ENCODE assay signal across 19 cellular contexts in the genomic region with DNA sequence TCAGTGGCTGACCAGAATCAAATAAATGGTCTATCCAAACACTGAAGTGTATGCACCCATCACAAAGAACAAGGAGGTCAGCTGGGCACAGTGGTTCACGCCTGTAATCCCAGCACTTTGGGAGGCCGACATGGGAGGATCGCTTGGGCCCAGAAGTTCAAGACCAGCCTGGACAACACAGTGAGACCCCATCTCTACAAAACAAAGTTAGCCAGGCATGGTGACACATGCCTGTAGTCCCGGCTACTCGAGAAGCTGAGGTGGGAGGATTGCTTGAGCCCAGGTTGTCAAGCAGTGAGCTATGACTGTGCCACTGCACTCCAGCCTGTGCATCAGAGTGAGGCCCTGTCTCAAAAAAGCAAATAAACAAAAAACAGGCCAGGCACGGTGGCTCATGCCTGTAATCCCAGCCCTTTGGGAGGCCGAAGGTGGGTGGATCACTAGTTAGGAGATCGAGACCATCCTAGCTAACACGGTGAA. TPM values are rescaled to one million over a fixed set of nuclear protein-coding genes. Genes with fewer than 3 reads are reported as not detected.
DNase-seq lines count a peak whose midpoint lies in the region; ATAC-seq and TF ChIP-seq lines count a peak whose summit lies in the region.
"Had no signal": no experiment of that assay in that cellular context is flagged by ENCODE, and none has a peak within 500 bp of the region (broad histone marks: within the 10 kb centered on the region; RNA-seq: fewer than 3 reads in every experiment).

No MANE protein-coding gene starts in this region.

- intact Hi-C loops in activated CD4-positive, alpha-beta T cell treated with anti-CD3 and anti-CD28 coated beads for 36 hours (cut with DNase I, micrococcal nuclease): no loop called here
- intact Hi-C loops in CD8-positive, alpha-beta T cell (cut with DNase I, micrococcal nuclease): loop anchor here (1.0 to 5.0 kb wide), 3 partner anchors 13 to 40 kb away; partner anchors contain the start of gene SEMA4D (in 1 of the 2)
- intact Hi-C loops in naive thymus-derived CD4-positive, alpha-beta T cell (cut with micrococcal nuclease): loop anchor here in 1 of 2 donors (1.0 to 5.0 kb wide), 5 partner anchors 13 to 91 kb away; partner anchors contain the start of gene SEMA4D

- DNase-seq in activated CD4-positive, alpha-beta T cell treated with anti-CD3 and anti-CD28 coated beads for 36 hours: peak; percentile 59
- no peak for DNase-seq in activated CD4-positive, alpha-beta T cell treated with anti-CD3 and anti-CD28 coated beads, Interleukin-2, amount 50 U/mL, for 4 hours
- no peak for DNase-seq in CD8-positive, alpha-beta T cell
- DNase-seq in activated naive CD4-positive, alpha-beta T cell treated with anti-CD3 and anti-CD28 coated beads, Interleukin-2, amount 50 U/mL, for 16 hours: peak; percentile 14
- no peak for DNase-seq in naive thymus-derived CD4-positive, alpha-beta T cell
- DNase-seq in GM19240 (ENCODE audit: insufficient read length, low spot score): no peak
- DNase-seq in endodermal cell: no peak
- DNase-seq: body of pancreas, DMS53, foreskin fibroblast, Kasumi-1, NCI-H1105, NCI-H748 treated with DMSO at 0.1 percent for 48 hours, PC-3, SJCRH30 had no signal

- CTCF ChIA-PET in activated CD4-positive, alpha-beta T cell treated with anti-CD3 and anti-CD28 coated beads for 36 hours (lab: Charles Lee): interaction anchor here (0.7 to 2.0 kb wide), 10 partner anchors 9 to 91 kb away, joined by 3 to 11 read pairs (median 4); no protein-coding TSS in a partner anchor
- CTCF ChIA-PET in CD8-positive, alpha-beta T cell (lab: Charles Lee): interaction anchor here (0.8 to 7.9 kb wide), 10 partner anchors 9 to 91 kb away, joined by 3 to 47 read pairs (median 4); no protein-coding TSS in a partner anchor
- CTCF ChIA-PET in naive thymus-derived CD4-positive, alpha-beta T cell (lab: Charles Lee): interaction anchor here (0.6 to 3.0 kb wide), 8 partner anchors 10 to 91 kb away, joined by 3 to 18 read pairs (median 4); no protein-coding TSS in a partner anchor

- no peak overlapping the region for H3K9ac ChIP-seq in endodermal cell (ENCODE audit: extremely low read depth, low read length, poor library complexity, severe bottlenecking)

- no peaks in the 10 kb centered on the region for H3K9me3 Mint-ChIP-seq in activated CD4-positive, alpha-beta T cell treated with anti-CD3 and anti-CD28 coated beads for 36 hours (ENCODE audit: low read depth)
- H3K9me3 Mint-ChIP-seq in CD8-positive, alpha-beta T cell: no peaks in the 10 kb centered on the region
- H3K9me3 Mint-ChIP-seq in naive thymus-derived CD4-positive, alpha-beta T cell: peaks cover 0 to 2% (median 0%) of the 10 kb centered on the region in 11 donors
- no peaks in the 10 kb centered on the region for H3K9me3 Mint-ChIP-seq in endodermal cell
- H3K9me3 Mint-ChIP-seq: neural crest cell had no signal

- POLR2A ChIA-PET in activated CD4-positive, alpha-beta T cell treated with anti-CD3 and anti-CD28 coated beads for 36 hours (lab: Charles Lee): interaction anchor here (0.6 to 2.2 kb wide), 7 partner anchors 9 to 35 kb away, joined by 3 to 9 read pairs (median 4); no protein-coding TSS in a partner anchor
- POLR2A ChIA-PET in CD8-positive, alpha-beta T cell (lab: Charles Lee): interaction anchor here (0.7 to 3.5 kb wide), 16 partner anchors 9 to 92 kb away, joined by 3 to 21 read pairs (median 7); partner anchors contain the start of gene SEMA4D
- POLR2A ChIA-PET in naive thymus-derived CD4-positive, alpha-beta T cell (lab: Charles Lee): interaction anchor here (0.7 to 19.8 kb wide), 18 partner anchors 8 to 92 kb away, joined by 3 to 242 read pairs (median 6); no protein-coding TSS in a partner anchor

- TF ChIP-seq CTCF in CD8-positive, alpha-beta T cell (IDR thresholded peaks at IDR 0.05): no peak
- TF ChIP-seq CTCF in endodermal cell (conservative IDR thresholded peaks at IDR 0.05): no peak

- H3K4me1 ChIP-seq in CD8-positive, alpha-beta T cell (ENCODE audit: insufficient read depth, low read length): peaks cover 99% of the 10 kb centered on the region
- peaks cover 69 to 94% of the 10 kb centered on the region in 2 donors for H3K4me1 ChIP-seq in naive thymus-derived CD4-positive, alpha-beta T cell (ENCODE audit: control insufficient read depth in 2 of 2, insufficient read depth in 2 of 2, low read length in 2 of 2)
- H3K4me1 ChIP-seq in endodermal cell (ENCODE audit: control insufficient read depth, insufficient read depth, low read length): peaks cover 5% of the 10 kb centered on the region
- H3K4me1 ChIP-seq: body of pancreas, SJCRH30 had no signal

- H3K4me3 ChIP-seq in CD8-positive, alpha-beta T cell (ENCODE audit: low read depth, low read length): no peak overlapping the region
- H3K4me3 ChIP-seq in naive thymus-derived CD4-positive, alpha-beta T cell (ENCODE audit: low read length): peak overlapping the region; percentile 42
- no peak overlapping the region for H3K4me3 ChIP-seq in endodermal cell (ENCODE audit: low read length)
- H3K4me3 ChIP-seq: body of pancreas, coronary artery, SJCRH30, tibial nerve had no signal

- H3K4me3 Mint-ChIP-seq in activated CD4-positive, alpha-beta T cell treated with anti-CD3 and anti-CD28 coated beads for 36 hours: peak overlapping the region; percentile 56
- H3K4me3 Mint-ChIP-seq in CD8-positive, alpha-beta T cell: peak overlapping the region; percentile 61
- H3K4me3 Mint-ChIP-seq in naive thymus-derived CD4-positive, alpha-beta T cell: peak overlapping the region in 9 of 10 donors; percentile 20 to 88 (median 86)
- H3K4me3 Mint-ChIP-seq in endodermal cell: no peak overlapping the region
- H3K4me3 Mint-ChIP-seq: neural crest cell had no signal

- H3K27me3 Mint-ChIP-seq in activated CD4-positive, alpha-beta T cell treated with anti-CD3 and anti-CD28 coated beads for 36 hours: no peaks in the 10 kb centered on the region
- no peaks in the 10 kb centered on the region for H3K27me3 Mint-ChIP-seq in CD8-positive, alpha-beta T cell (ENCODE audit: low read depth)
- no peaks in the 10 kb centered on the region for H3K27me3 Mint-ChIP-seq in naive thymus-derived CD4-positive, alpha-beta T cell
- no peaks in the 10 kb centered on the region for H3K27me3 Mint-ChIP-seq in endodermal cell (ENCODE audit: insufficient read depth)

- H3K36me3 Mint-ChIP-seq in activated CD4-positive, alpha-beta T cell treated with anti-CD3 and anti-CD28 coated beads for 36 hours (ENCODE audit: low read depth): peaks cover 68% of the 10 kb centered on the region
- peaks cover 72% of the 10 kb centered on the region for H3K36me3 Mint-ChIP-seq in CD8-positive, alpha-beta T cell
- peaks cover 3 to 33% (median 17%) of the 10 kb centered on the region in 5 donors for H3K36me3 Mint-ChIP-seq in naive thymus-derived CD4-positive, alpha-beta T cell
- H3K36me3 Mint-ChIP-seq in endodermal cell (ENCODE audit: low read depth): peaks cover 7% of the 10 kb centered on the region

- peak; percentile 40 for ATAC-seq in activated CD4-positive, alpha-beta T cell treated with anti-CD3 and anti-CD28 coated beads for 36 hours
- no peak for ATAC-seq in CD8-positive, alpha-beta T cell
- ATAC-seq in naive thymus-derived CD4-positive, alpha-beta T cell: no peak
- ATAC-seq in HG02763 (IDR thresholded peaks at IDR 0.05; ENCODE audit: unreplicated experiment): no peak
- ATAC-seq: body of pancreas, PC-3 had no signal

- H3K27ac ChIP-seq in CD8-positive, alpha-beta T cell (ENCODE audit: low read depth, low read length): peak overlapping the region; percentile 47
- peak overlapping the region; percentile 77 for H3K27ac ChIP-seq in naive thymus-derived CD4-positive, alpha-beta T cell (ENCODE audit: low read depth, low read length)
- no peak overlapping the region for H3K27ac ChIP-seq in endodermal cell (ENCODE audit: low read depth, low read length)
- H3K27ac ChIP-seq: body of pancreas, coronary artery, SJCRH30, tibial nerve had no signal

- WGBS in endodermal cell (ENCODE audit: insufficient coverage in 1 of 2, insufficient read length in 1 of 2), 2 experiments: 94 to 96% methylated on average over 6 to 9 of the region's 9 CpGs

- peak overlapping the region; percentile 80 for H3K27ac Mint-ChIP-seq in activated CD4-positive, alpha-beta T cell treated with anti-CD3 and anti-CD28 coated beads for 36 hours
- peak overlapping the region; percentile 98 for H3K27ac Mint-ChIP-seq in CD8-positive, alpha-beta T cell
- H3K27ac Mint-ChIP-seq in naive thymus-derived CD4-positive, alpha-beta T cell: peak overlapping the region; percentile 73 to 99 (median 98)
- H3K27ac Mint-ChIP-seq in endodermal cell: no peak overlapping the region

- no peaks in the 10 kb centered on the region for H3K9me3 ChIP-seq in CD8-positive, alpha-beta T cell (ENCODE audit: low read length)
- H3K9me3 ChIP-seq in naive thymus-derived CD4-positive, alpha-beta T cell (ENCODE audit: control insufficient read depth in 2 of 3, low read length in 3 of 3): no peaks in the 10 kb centered on the region
- no peaks in the 10 kb centered on the region for H3K9me3 ChIP-seq in endodermal cell (ENCODE audit: control insufficient read depth, low read length)
- H3K9me3 ChIP-seq: body of pancreas, SJCRH30, tibial nerve had no signal

- H3K4me1 Mint-ChIP-seq in activated CD4-positive, alpha-beta T cell treated with anti-CD3 and anti-CD28 coated beads for 36 hours: peaks cover 96% of the 10 kb centered on the region
- peaks cover 95% of the 10 kb centered on the region for H3K4me1 Mint-ChIP-seq in CD8-positive, alpha-beta T cell (ENCODE audit: low read depth)
- H3K4me1 Mint-ChIP-seq in naive thymus-derived CD4-positive, alpha-beta T cell: peaks cover 71 to 100% (median 88%) of the 10 kb centered on the region in 7 donors
- peaks cover 28% of the 10 kb centered on the region for H3K4me1 Mint-ChIP-seq in endodermal cell

- H3K36me3 ChIP-seq in CD8-positive, alpha-beta T cell (ENCODE audit: insufficient read depth, low read length): peaks cover 14% of the 10 kb centered on the region
- H3K36me3 ChIP-seq in naive thymus-derived CD4-positive, alpha-beta T cell (ENCODE audit: control insufficient read depth in 2 of 3, insufficient read depth in 3 of 3, low read length in 3 of 3): peaks cover 0 to 34% (median 3%) of the 10 kb centered on the region in 3 experiments
- H3K36me3 ChIP-seq in endodermal cell (ENCODE audit: control insufficient read depth, insufficient read depth, low read length): no peaks in the 10 kb centered on the region
- H3K36me3 ChIP-seq: SJCRH30 had no signal

- H3K27me3 ChIP-seq in CD8-positive, alpha-beta T cell (ENCODE audit: insufficient read depth, low read length): no peaks in the 10 kb centered on the region
- no peaks in the 10 kb centered on the region for H3K27me3 ChIP-seq in naive thymus-derived CD4-positive, alpha-beta T cell (ENCODE audit: control insufficient read depth in 2 of 2, insufficient read depth in 2 of 2, low read length in 2 of 2)
- H3K27me3 ChIP-seq in endodermal cell (ENCODE audit: control insufficient read depth, insufficient read depth, low read length, poor library complexity, severe bottlenecking): no peaks in the 10 kb centered on the region
- H3K27me3 ChIP-seq: body of pancreas, tibial nerve had no signal

RNA-seq across cellular contexts. Expression of gene SEMA4D, which starts 40.5 kb away (rescaled TPM):
- total RNA-seq in activated CD4-positive, alpha-beta T cell treated with anti-CD3 and anti-CD28 coated beads for 36 hours: 100 to 1,000 TPM; 215 to 226 TPM
- total RNA-seq in CD8-positive, alpha-beta T cell: 100 to 1,000 TPM; 286 to 305 TPM
- total RNA-seq in naive thymus-derived CD4-positive, alpha-beta T cell: 100 to 1,000 TPM; 389 to 465 (median 460) TPM
- polyA plus RNA-seq in naive thymus-derived CD4-positive, alpha-beta T cell: 100 to 1,000 TPM; 114 to 268 TPM
- 10 to 100 TPM; 42.8 to 51.0 TPM for total RNA-seq in endodermal cell
- polyA plus RNA-seq in endodermal cell (2013, experiment 1 of 2): 19.7 TPM
- polyA plus RNA-seq in endodermal cell (2013, experiment 2 of 2): 18.5 TPM
- total RNA-seq: SJCRH30 had no signal

Comparison
In these comparisons a context has a peak if more than half of its experiments do, and no peak if none do; other contexts are left out.
1. DNase-seq: peak in activated CD4-positive, alpha-beta T cell treated with anti-CD3 and anti-CD28 coated beads for 36 hours (single experiment) and activated naive CD4-positive, alpha-beta T cell treated with anti-CD3 and anti-CD28 coated beads, Interleukin-2, amount 50 U/mL, for 16 hours (single experiment); none in activated CD4-positive, alpha-beta T cell treated with anti-CD3 and anti-CD28 coated beads, Interleukin-2, amount 50 U/mL, for 4 hours (0 of 2), CD8-positive, alpha-beta T cell (0 of 7), naive thymus-derived CD4-positive, alpha-beta T cell (0 of 9), GM19240 (single experiment) and endodermal cell (single experiment).
2. RNA of gene SEMA4D, which starts 40.5 kb away (total RNA-seq): 389 to 465 TPM in naive thymus-derived CD4-positive, alpha-beta T cell, 286 to 305 TPM in CD8-positive, alpha-beta T cell and 215 to 226 TPM in activated CD4-positive, alpha-beta T cell treated with anti-CD3 and anti-CD28 coated beads for 36 hours; 42.8 to 51.0 TPM in endodermal cell; every median in the first group is over 4 times any median in the second.
3. intact Hi-C loops: an anchor here in CD8-positive, alpha-beta T cell (1.0 to 5.0 kb wide); none called in activated CD4-positive, alpha-beta T cell treated with anti-CD3 and anti-CD28 coated beads for 36 hours.